ENCODE assay signal across 35 cellular contexts in the genomic region with DNA sequence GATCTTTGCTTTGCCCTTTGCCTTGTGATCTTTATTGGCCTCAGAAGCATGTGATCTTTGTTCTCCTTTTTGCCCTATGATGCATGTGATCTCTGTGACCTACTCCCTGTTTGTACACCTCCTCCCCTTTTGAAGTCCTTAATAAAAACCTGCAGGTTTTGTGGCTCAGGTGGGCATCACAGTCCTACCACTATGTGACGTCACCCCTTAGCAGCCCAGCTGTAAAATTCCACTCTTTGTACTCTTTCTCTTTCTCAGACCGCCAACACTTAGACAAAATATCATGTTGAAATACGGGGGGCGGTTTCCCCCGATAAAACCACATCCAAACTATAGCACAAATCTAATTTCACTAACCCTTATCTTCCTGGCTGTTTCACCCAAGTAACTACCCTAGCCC.
"Had no signal": no experiment of that assay in that cellular context is flagged by ENCODE, and none has a peak within 500 bp of the region (broad histone marks: within the 10 kb centered on the region; RNA-seq: fewer than 3 reads in every experiment).

No MANE protein-coding gene starts in this region.

- H3K36me3 ChIP-seq: MG63 had no signal

- H3K9me3 ChIP-seq: MG63 had no signal

- H3K27me3 ChIP-seq: MG63 had no signal

- H3K4me3 ChIP-seq: MG63 had no signal

- DNase-seq: Karpas-422, Kasumi-1, MG63, MM.1S, MV-4-11, NCI-H1048, NCI-H1092, NCI-H1092 treated with DMSO at 0.1 percent for 48 hours, NCI-H1105, NCI-H1105 treated with DMSO at 0.1 percent for 48 hours, NCI-H1417, NCI-H1417 treated with DMSO at 0.1 percent for 48 hours, NCI-H1436, NCI-H1436 treated with DMSO at 0.1 percent for 48 hours, NCI-H146, NCI-H1694, NCI-H1694 treated with DMSO at 0.1 percent for 48 hours, NCI-H187, NCI-H187 treated with DMSO at 0.1 percent for 48 hours, NCI-H1930, NCI-H2029, NCI-H2029 treated with DMSO at 0.1 percent for 48 hours, NCI-H2081, NCI-H2081 treated with DMSO at 0.1 percent for 48 hours, NCI-H2107, NCI-H2171, NCI-H2171 treated with DMSO at 0.1 percent for 48 hours, NCI-H2227 treated with DMSO at 0.1 percent for 48 hours, NCI-H226, NCI-H345, NCI-H446, NCI-H446 treated with DMSO at 0.1 percent for 48 hours, NCI-H510A, NCI-H524, NCI-H524 treated with DMSO at 0.1 percent for 48 hours had no signal
